In the genomic region with DNA sequence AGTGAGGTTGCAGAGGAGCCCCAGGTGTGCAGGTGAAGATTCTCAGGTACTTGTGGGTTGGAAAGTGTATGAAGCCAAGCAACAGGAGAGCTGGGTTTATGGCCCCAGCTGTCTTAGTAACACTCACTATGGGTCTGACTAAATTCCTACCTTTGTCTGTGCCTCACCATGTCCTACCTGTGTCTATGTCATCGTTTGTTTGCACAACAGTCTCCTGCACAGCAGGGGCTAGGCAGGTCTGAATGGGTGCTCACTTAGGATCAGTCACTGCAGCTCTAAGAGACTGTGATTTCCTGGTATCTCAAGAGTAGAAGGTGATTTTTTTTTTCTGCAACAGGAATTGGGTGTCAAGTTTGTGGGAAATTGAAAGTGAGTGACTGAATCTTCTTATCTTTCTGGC, we compare ENCODE assay signal across 17 cellular contexts. TPM values are rescaled to one million over a fixed set of nuclear protein-coding genes. Genes with fewer than 3 reads are reported as not detected.
DNase-seq lines count a peak whose midpoint lies in the region; ATAC-seq lines count a peak whose summit lies in the region.
"Had no signal": no experiment of that assay in that cellular context is flagged by ENCODE, and none has a peak within 500 bp of the region (broad histone marks: within the 10 kb centered on the region; RNA-seq: fewer than 3 reads in every experiment).

No MANE protein-coding gene starts in this region.

- peak; percentile 42 for ATAC-seq in left colon
- ATAC-seq: effector memory CD8-positive, alpha-beta T cell; left cardiac atrium had no signal

- DNase-seq in DMS79 (lab: John Stamatoyannopoulos, UW) (peak; percentile 10), NCI-H146 treated with DMSO at 0.1 percent for 48 hours (lab: John Stamatoyannopoulos, UW; ENCODE audit: unreplicated experiment) (peak; percentile 23), OCI-M1 (lab: John Stamatoyannopoulos, UW) (peak; percentile 5), left colon (no peak)
- DNase-seq in stimulated activated CD4-positive, alpha-beta T cell treated with anti-CD3 and anti-CD28 coated beads, Interleukin-12 subunit alpha, Interleukin-12 subunit beta, amount 100 ng/mL, for 4 hours: no peak
- no peak for DNase-seq in activated naive CD4-positive, alpha-beta T cell treated with anti-CD3 and anti-CD28 coated beads, Interleukin-2, amount 50 U/mL, for 16 hours
- DNase-seq in stimulated activated CD4-positive, alpha-beta T cell treated with anti-CD3 and anti-CD28 coated beads, Interleukin-2, amount 100 ng/mL, for 24 hours: no peak
- DNase-seq: activated B cell treated with CpG ODN at 0.5 μM for 24 hours; activated CD8-positive, alpha-beta memory T cell treated with anti-CD3 and anti-CD28 coated beads for 24 hours; adrenal gland; AML-193; effector memory CD8-positive, alpha-beta T cell; hypothalamus; left cardiac atrium; sigmoid colon; stimulated activated CD4-positive, alpha-beta T cell treated with anti-CD3 and anti-CD28 coated beads, Interleukin-4, amount 100 ng/mL, for 1 hour had no signal

- intact Hi-C loops in left colon (cut with DNase I, micrococcal nuclease): no loop called here

RNA-seq across cellular contexts. Expression of a gene that starts 46.3 kb away (rescaled TPM):
- 1 to 10 TPM in 1 of 2 donors, under 1 TPM in 1; 0.70 to 1.0 TPM for total RNA-seq in left colon
- total RNA-seq: activated B cell treated with CpG ODN at 0.5 μM for 24 hours; activated T-helper 2 cell treated with anti-CD3 and anti-CD28 coated beads, Interferon-gamma antibody, Interleukin-2, Interleukin-4, amounts not matched to agents 10 μg/mL and 5 μg/mL and 100 μg/mL, durations not matched to agents 14 hours and 24 hours and 36 hours had no signal

Comparison
In these comparisons a context has a peak if more than half of its experiments do, and no peak if none do; other contexts are left out.
1. DNase-seq: peak in DMS79 (single experiment), NCI-H146 treated with DMSO at 0.1 percent for 48 hours (single experiment) and OCI-M1 (single experiment); none in left colon (0 of 2), stimulated activated CD4-positive, alpha-beta T cell treated with anti-CD3 and anti-CD28 coated beads, Interleukin-12 subunit alpha, Interleukin-12 subunit beta, amount 100 ng/mL, for 4 hours (single experiment), activated naive CD4-positive, alpha-beta T cell treated with anti-CD3 and anti-CD28 coated beads, Interleukin-2, amount 50 U/mL, for 16 hours (single experiment) and stimulated activated CD4-positive, alpha-beta T cell treated with anti-CD3 and anti-CD28 coated beads, Interleukin-2, amount 100 ng/mL, for 24 hours (0 of 2).